ENCODE assay signal across 15 cellular contexts in the genomic region with DNA sequence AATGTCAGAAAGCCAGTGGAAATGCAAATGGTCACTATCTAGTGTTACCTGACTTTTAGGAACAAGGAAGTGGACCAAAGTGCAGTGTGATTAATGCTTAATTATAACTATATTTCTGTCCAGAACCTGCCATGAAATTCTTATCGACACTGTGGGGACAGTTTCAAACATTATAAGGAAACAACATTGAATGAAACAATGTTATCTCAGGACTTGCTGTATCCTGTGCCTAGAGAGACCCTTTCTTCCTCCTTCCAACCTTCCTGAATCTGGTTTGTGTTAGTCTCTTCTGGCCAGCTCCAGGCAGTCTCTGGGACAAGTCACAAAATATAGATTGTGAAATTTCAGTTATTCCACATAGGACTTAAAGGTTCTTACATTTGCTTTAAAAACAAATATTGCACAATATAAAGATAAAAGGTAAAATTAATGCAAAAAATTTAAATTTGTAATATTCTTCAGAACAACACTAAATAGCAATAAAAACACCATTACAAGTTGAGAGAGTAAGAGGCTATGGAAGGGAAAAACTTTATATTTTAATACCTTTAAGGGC.
A peak's percentile ranks its signal among the peaks of the same experiment; 100 is the strongest.
DNase-seq lines count a peak whose midpoint lies in the region; ATAC-seq and TF ChIP-seq lines count a peak whose summit lies in the region.
"Had no signal": no experiment of that assay in that cellular context is flagged by ENCODE, and none has a peak within 500 bp of the region (broad histone marks: within the 10 kb centered on the region; RNA-seq: fewer than 3 reads in every experiment).

No MANE protein-coding gene starts in this region.

- H3K4me2 ChIP-seq in H9 (ENCODE audit: insufficient read depth, insufficient read length, low read length) = no peak overlapping the region
- H3K4me2 ChIP-seq in GM23248 (ENCODE audit: unreplicated experiment) = no peak overlapping the region

- H3K79me2 ChIP-seq in H9 (ENCODE audit: insufficient read depth, low read length) = no peaks in the 10 kb centered on the region
- H3K79me2 ChIP-seq in GM23248 (ENCODE audit: insufficient read depth) = no peaks in the 10 kb centered on the region

- H3K4me1 ChIP-seq in H9 (ENCODE audit: insufficient read depth, low read length) (peaks cover 9% of the 10 kb centered on the region; the same call in 1 of the 2 replicates), adipocyte (ENCODE audit: control insufficient read depth, insufficient read depth, low read length) (no peaks in the 10 kb centered on the region), mucosa of descending colon (ENCODE audit: low read depth) (no peaks in the 10 kb centered on the region), esophagus muscularis mucosa (no peaks in the 10 kb centered on the region), GM23248 (ENCODE audit: insufficient read depth) (no peaks in the 10 kb centered on the region)

- no peak for TF ChIP-seq POLR2A in esophagus muscularis mucosa (IDR thresholded peaks at IDR 0.05; ENCODE audit: low read depth)

- H2AFZ ChIP-seq in H9 (ENCODE audit: low read length) (no peak overlapping the region), GM23248 (no peak overlapping the region)

- peak; percentile 35 for ATAC-seq in mucosa of descending colon
- ATAC-seq in GM19397 (IDR thresholded peaks at IDR 0.05; ENCODE audit: unreplicated experiment) = no peak
- no peak for ATAC-seq in HG03135 (IDR thresholded peaks at IDR 0.05; ENCODE audit: unreplicated experiment)

- no peaks in the 10 kb centered on the region for H3K9me3 ChIP-seq in H9 (ENCODE audit: control insufficient read depth, low read depth, low read length)
- H3K9me3 ChIP-seq in adipocyte (ENCODE audit: control insufficient read depth, low read length) = peaks cover 13% of the 10 kb centered on the region
- no peaks in the 10 kb centered on the region for H3K9me3 ChIP-seq in mucosa of descending colon
- H3K9me3 ChIP-seq in esophagus muscularis mucosa = no peaks in the 10 kb centered on the region
- no peaks in the 10 kb centered on the region for H3K9me3 ChIP-seq in GM23248 (ENCODE audit: low read depth)

- H3K9me2 ChIP-seq in GM23248 (ENCODE audit: insufficient read depth) = no peaks in the 10 kb centered on the region

- no peak overlapping the region for H2BK12ac ChIP-seq in H9 (ENCODE audit: insufficient read length, low read depth, low read length)

- H3K27me3 Mint-ChIP-seq in H9 (ENCODE audit: low read depth) (no peaks in the 10 kb centered on the region), endothelial cell (ENCODE audit: unreplicated experiment) (no peaks in the 10 kb centered on the region)
- H3K27me3 Mint-ChIP-seq: CD4-positive, alpha-beta T cell had no signal

- intact Hi-C loops in mucosa of descending colon (cut with DNase I, micrococcal nuclease) (no loop called here), esophagus muscularis mucosa (cut with DNase I) (no loop called here)

- H2AK5ac ChIP-seq in H9 (ENCODE audit: insufficient read length, low read length) = peak overlapping the region; percentile 35

- H3K4me1 Mint-ChIP-seq in H9 (peaks cover 24 to 33% of the 10 kb centered on the region in 2 experiments), endothelial cell (ENCODE audit: unreplicated experiment) (peaks cover 24% of the 10 kb centered on the region)
- H3K4me1 Mint-ChIP-seq: B cell had no signal

- no peak overlapping the region for H2BK15ac ChIP-seq in H9 (ENCODE audit: low read depth, low read length)

- no peak overlapping the region for H3K9ac ChIP-seq in H9 (ENCODE audit: extremely low read depth, insufficient read length, low read length)
- no peak overlapping the region for H3K9ac ChIP-seq in adipocyte (ENCODE audit: low read length)
- H3K9ac ChIP-seq in GM23248 = no peak overlapping the region

- H3K27ac Mint-ChIP-seq in H9 (peak overlapping the region in 2 of 3 experiments; percentile 5 to 45; a peak in 1 of 7 replicates), endothelial cell (ENCODE audit: unreplicated experiment) (peak overlapping the region; percentile 99)
- H3K27ac Mint-ChIP-seq: B cell; CD4-positive, alpha-beta T cell had no signal

- no peak for DNase-seq in H9
- peak; percentile 50 for DNase-seq in adipocyte (ENCODE audit: low read depth)
- DNase-seq in endothelial cell (ENCODE audit: low spot score) = no peak
- DNase-seq in mucosa of descending colon = no peak
- DNase-seq in esophagus muscularis mucosa (ENCODE audit: extremely low spot score) = no peak
- DNase-seq in GM23248 = no peak
- DNase-seq: C1 segment of cervical spinal cord; CD4-positive, alpha-beta T cell; DMS153; DMS79 treated with DMSO at 0.1 percent for 48 hours; EL had no signal

- no peaks in the 10 kb centered on the region for H3K23me2 ChIP-seq in H9 (ENCODE audit: insufficient read length, low read depth, low read length, poor library complexity, severe bottlenecking)

- H3K36me3 Mint-ChIP-seq in H9 (ENCODE audit: insufficient read depth in 1 of 3, low read depth in 3 of 3) (peaks cover 6 to 19% (median 9%) of the 10 kb centered on the region in 3 experiments), endothelial cell (ENCODE audit: low read depth, unreplicated experiment) (no peaks in the 10 kb centered on the region)

- H3K4me3 ChIP-seq in adipocyte (ENCODE audit: low read length) = no peak overlapping the region
- H3K4me3 ChIP-seq in mucosa of descending colon = no peak overlapping the region
- no peak overlapping the region for H3K4me3 ChIP-seq in esophagus muscularis mucosa
- no peak overlapping the region for H3K4me3 ChIP-seq in GM23248

- H3K27ac ChIP-seq in H9 (ENCODE audit: insufficient read length, low read depth, low read length) (no peak overlapping the region), esophagus muscularis mucosa (replicated peaks in 1 of 4) (no peak overlapping the region), GM23248 (no peak overlapping the region)
- H3K27ac ChIP-seq: HL-60 had no signal

- H3K79me1 ChIP-seq in H9 (ENCODE audit: insufficient read depth, low read depth, low read length, poor library complexity, severe bottlenecking) = no peaks in the 10 kb centered on the region

- H2BK20ac ChIP-seq in H9 (ENCODE audit: low read depth, low read length, poor library complexity, severe bottlenecking) = no peak overlapping the region

- H3K4me3 Mint-ChIP-seq in H9 = no peak overlapping the region
- no peak overlapping the region for H3K4me3 Mint-ChIP-seq in endothelial cell (ENCODE audit: unreplicated experiment)
- H3K4me3 Mint-ChIP-seq: B cell; CD4-positive, alpha-beta T cell had no signal

- H2BK5ac ChIP-seq in H9 (ENCODE audit: insufficient read length, low read length) = no peak overlapping the region

- H3K18ac ChIP-seq in H9 (ENCODE audit: insufficient read length, low read depth, low read length) = no peak overlapping the region

- H3K9me3 Mint-ChIP-seq in H9 (peaks cover 67 to 71% of the 10 kb centered on the region in 2 experiments), endothelial cell (ENCODE audit: unreplicated experiment) (no peaks in the 10 kb centered on the region)

- H3K14ac ChIP-seq in H9 (ENCODE audit: insufficient read depth, low read length) = no peak overlapping the region

- H3K27me3 ChIP-seq in H9 (ENCODE audit: insufficient read depth, low read length) (no peaks in the 10 kb centered on the region), adipocyte (replicated peaks; ENCODE audit: control insufficient read depth, insufficient read depth, low read length) (peaks cover 27% of the 10 kb centered on the region), esophagus muscularis mucosa (no peaks in the 10 kb centered on the region), GM23248 (replicated peaks; ENCODE audit: insufficient read depth) (no peaks in the 10 kb centered on the region)

- H3K36me3 ChIP-seq in adipocyte (ENCODE audit: control insufficient read depth, insufficient read depth, low read length, severe bottlenecking) = no peaks in the 10 kb centered on the region
- H3K36me3 ChIP-seq in mucosa of descending colon (ENCODE audit: low read depth) = no peaks in the 10 kb centered on the region
- H3K36me3 ChIP-seq in esophagus muscularis mucosa = no peaks in the 10 kb centered on the region
- H3K36me3 ChIP-seq in GM23248 (ENCODE audit: low read depth) = no peaks in the 10 kb centered on the region

- H3K4ac ChIP-seq in H9 (ENCODE audit: low read depth, low read length) = no peak overlapping the region

- no peak overlapping the region for H4K8ac ChIP-seq in H9 (replicated peaks; ENCODE audit: insufficient read length, low read depth, low read length)

- no peak overlapping the region for H4K5ac ChIP-seq in H9 (ENCODE audit: insufficient read length, low read depth, low read length)

- H3K23ac ChIP-seq in H9 (ENCODE audit: insufficient read length, low read depth, low read length) = no peak overlapping the region

- H3F3A ChIP-seq in GM23248 (ENCODE audit: insufficient read depth) = no peaks in the 10 kb centered on the region

- TF ChIP-seq CTCF in H9 (conservative IDR thresholded peaks at IDR 0.05) = no peak
- TF ChIP-seq CTCF in endothelial cell (IDR thresholded peaks at IDR 0.05; ENCODE audit: unreplicated experiment) = no peak
- TF ChIP-seq CTCF in mucosa of descending colon (IDR thresholded peaks at IDR 0.05) = no peak
- no peak for TF ChIP-seq CTCF in esophagus muscularis mucosa (IDR thresholded peaks at IDR 0.05)

- no peak for TF ChIP-seq EP300 in esophagus muscularis mucosa (IDR thresholded peaks at IDR 0.05)

- H3T11ph ChIP-seq in H9 (ENCODE audit: low read length) = no peak overlapping the region

- no peak overlapping the region for H4K91ac ChIP-seq in H9 (ENCODE audit: insufficient read length, low read depth, low read length)

- H3K56ac ChIP-seq in H9 (ENCODE audit: insufficient read length, low read depth, low read length) = no peak overlapping the region

- H4K20me1 ChIP-seq in H9 (ENCODE audit: control insufficient read depth, insufficient read depth, insufficient read length) (no peaks in the 10 kb centered on the region), GM23248 (ENCODE audit: insufficient read depth) (no peaks in the 10 kb centered on the region)

- in situ Hi-C loops in GM23248 (cut with MboI) = no loop called here

- H2BK120ac ChIP-seq in H9 (ENCODE audit: low read depth, low read length, poor library complexity, severe bottlenecking) = no peak overlapping the region

- no CpG with 5 or more reads among the region's 1 CpG for WGBS in H9 (ENCODE audit: extremely low coverage, insufficient read length, low lambda C conversion rate)
- WGBS in esophagus muscularis mucosa = 52% methylated on average over 1 of the region's 1 CpG
- WGBS in GM23248 (ENCODE audit: low coverage in 1 of 2, low lambda C conversion rate in 2 of 2, missing lambda C conversion rate in 2 of 2), 2 experiments = 79 to 100% methylated on average over 1 of the region's 1 CpG
